Comparison of ENCODE assay signal across 21 cellular contexts in genomic region chr4:108590776-108591175, GRCh38.
"Had no signal": no experiment of that assay in that cellular context is flagged by ENCODE, and none has a peak within 500 bp of the region (broad histone marks: within the 10 kb centered on the region; RNA-seq: fewer than 3 reads in every experiment).

No MANE protein-coding gene starts in this region.

- ATAC-seq: activated CD4-positive, alpha-beta T cell treated with anti-CD3 and anti-CD28 coated beads for 36 hours; activated T-cell treated with anti-CD3 and anti-CD28 coated beads, Interleukin-2, amount 50 U/mL, for 4 hours; esophagus mucosa; pancreas; psoas muscle; stimulated activated memory B cell treated with anti-CD40 and anti-IgM and Interleukin-4, amounts not matched to agents 10 μg/mL and 1 μg/mL and 100 μg/mL, for 72 hours; T-helper 17 cell had no signal

- H3K4me1 ChIP-seq: pancreas, psoas muscle, right atrium auricular region, stomach, suprapubic skin, uterus had no signal

- H3K9me3 ChIP-seq: pancreas, psoas muscle, right atrium auricular region, stomach, suprapubic skin, uterus had no signal

- DNase-seq: activated B cell treated with CpG ODN at 0.5 μM for 24 hours; activated CD4-positive, alpha-beta T cell treated with anti-CD3 and anti-CD28 coated beads for 36 hours; activated CD4-positive, alpha-beta T cell treated with anti-CD3 and anti-CD28 coated beads, Interleukin-2, amount 50 U/mL, for 48 hours; activated CD8-positive, alpha-beta memory T cell treated with anti-CD3 and anti-CD28 coated beads, Interleukin-2, amount 50 U/mL, for 48 hours; activated naive CD4-positive, alpha-beta T cell treated with Interleukin-2 at 50 U/mL for 16 hours; activated naive CD8-positive, alpha-beta T cell treated with anti-CD3 and anti-CD28 coated beads, Interleukin-2, amount 10 ng/mL, durations not matched to agents 7 days and 5 days; activated T-cell treated with anti-CD3 and anti-CD28 coated beads, Interleukin-2, amount 50 U/mL, for 4 hours; amygdala; effector memory CD4-positive, alpha-beta T cell; foreskin melanocyte; pancreas; psoas muscle; stimulated activated CD4-positive, alpha-beta T cell treated with anti-CD3 and anti-CD28 coated beads, Interleukin-15, amount 100 ng/mL, for 24 hours; stomach; T-helper 17 cell; trophoblast cell; uterus had no signal

- H3K27me3 ChIP-seq: pancreas, right atrium auricular region, stomach, suprapubic skin, uterus had no signal

- H3K36me3 ChIP-seq: pancreas, right atrium auricular region, uterus had no signal

- H3K4me3 ChIP-seq: pancreas, psoas muscle, right atrium auricular region, stomach, suprapubic skin, uterus had no signal
